ENCODE assay signal across 13 cellular contexts in the genomic region with DNA sequence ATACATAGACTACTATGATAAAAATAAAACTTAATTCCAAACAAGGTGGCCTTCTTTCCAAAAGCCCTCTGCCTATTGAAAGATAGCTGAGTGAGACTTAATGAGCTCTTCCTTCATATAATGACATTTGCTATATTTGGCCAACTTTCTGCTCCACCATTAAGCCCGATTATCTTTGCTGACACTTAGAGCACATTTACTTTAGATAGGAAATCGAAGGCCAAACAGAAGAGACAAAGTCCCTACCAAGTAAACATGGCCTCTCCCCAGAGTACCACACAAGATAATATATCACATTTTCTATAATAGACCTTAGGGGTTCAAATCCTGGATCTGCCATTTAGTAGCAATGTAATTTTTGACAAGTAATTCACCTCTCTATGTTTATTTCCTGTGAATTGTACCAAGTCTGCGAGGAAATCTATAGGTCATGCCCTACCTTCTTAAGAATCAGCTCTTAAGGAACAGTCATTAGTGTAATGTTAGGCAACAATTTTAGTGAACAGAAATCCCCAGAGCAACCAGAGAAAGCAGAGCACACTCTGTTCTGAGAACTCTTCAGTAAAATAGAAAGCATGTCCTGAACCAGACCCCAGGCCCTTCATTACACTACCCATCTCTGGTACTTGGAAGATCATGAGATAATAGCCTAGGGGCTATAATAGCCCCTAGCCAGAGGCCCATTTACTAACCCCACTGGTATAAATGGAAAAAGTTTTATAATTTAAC. TPM values are rescaled to one million over a fixed set of nuclear protein-coding genes. Genes with fewer than 3 reads are reported as not detected.
DNase-seq lines count a peak whose midpoint lies in the region; ATAC-seq, FAIRE-seq and TF ChIP-seq lines count a peak whose summit lies in the region.
"Had no signal": no experiment of that assay in that cellular context is flagged by ENCODE, and none has a peak within 500 bp of the region (broad histone marks: within the 10 kb centered on the region; RNA-seq: fewer than 3 reads in every experiment).

No MANE protein-coding gene starts in this region.

- in situ Hi-C loops in gastrocnemius medialis (cut with MboI; ENCODE audit: low sequenced_read_pairs in 4 of 4) = no loop called here

- H3K27me3 Mint-ChIP-seq in activated naive CD4-positive, alpha-beta T cell treated with anti-CD3 and anti-CD28 coated beads for 36 hours (ENCODE audit: low read depth) = peaks cover 1% of the 10 kb centered on the region
- peaks cover 15% of the 10 kb centered on the region for H3K27me3 Mint-ChIP-seq in activated T-helper 1 cell treated with anti-CD3 and anti-CD28 coated beads, Interleukin-12 subunit alpha, Interleukin-12 subunit beta, Interleukin-2, Interleukin-4 antibody, amounts not matched to agents 30 ng/mL and 10 ng/mL and 1 ng/mL, durations not matched to agents 14 hours and 24 hours and 36 hours (ENCODE audit: insufficient read depth)

- H3K27ac Mint-ChIP-seq in activated naive CD4-positive, alpha-beta T cell treated with anti-CD3 and anti-CD28 coated beads for 36 hours = peak overlapping the region; percentile 82
- H3K27ac Mint-ChIP-seq in activated T-helper 1 cell treated with anti-CD3 and anti-CD28 coated beads, Interleukin-12 subunit alpha, Interleukin-12 subunit beta, Interleukin-2, Interleukin-4 antibody, amounts not matched to agents 30 ng/mL and 10 ng/mL and 1 ng/mL, durations not matched to agents 14 hours and 24 hours and 36 hours = peak overlapping the region; percentile 30
- H3K27ac Mint-ChIP-seq: nephron had no signal

- no peak for FAIRE-seq in small intestine (lab: Jason Lieb, UNC)
- FAIRE-seq: colon had no signal

- H3K27ac ChIP-seq in small intestine (ENCODE audit: low read depth in 1 of 2, low read length in 1 of 2) = no peak overlapping the region
- H3K27ac ChIP-seq in dorsolateral prefrontal cortex = no peak overlapping the region
- H3K27ac ChIP-seq in gastrocnemius medialis = no peak overlapping the region

- no peaks in the 10 kb centered on the region for H3K9me3 Mint-ChIP-seq in activated naive CD4-positive, alpha-beta T cell treated with anti-CD3 and anti-CD28 coated beads for 36 hours
- no peaks in the 10 kb centered on the region for H3K9me3 Mint-ChIP-seq in activated T-helper 1 cell treated with anti-CD3 and anti-CD28 coated beads, Interleukin-12 subunit alpha, Interleukin-12 subunit beta, Interleukin-2, Interleukin-4 antibody, amounts not matched to agents 30 ng/mL and 10 ng/mL and 1 ng/mL, durations not matched to agents 14 hours and 24 hours and 36 hours
- H3K9me3 Mint-ChIP-seq: nephron had no signal

- intact Hi-C loops in activated naive CD4-positive, alpha-beta T cell treated with anti-CD3 and anti-CD28 coated beads for 36 hours (cut with micrococcal nuclease) = loop anchor here (1.0 kb wide), 1 partner anchor 17 kb away; the partner anchor contains the start of gene COA6
- intact Hi-C loops in activated T-helper 1 cell treated with anti-CD3 and anti-CD28 coated beads, Interleukin-12 subunit alpha, Interleukin-12 subunit beta, Interleukin-2, Interleukin-4 antibody, amounts not matched to agents 30 ng/mL and 10 ng/mL and 1 ng/mL, durations not matched to agents 14 hours and 24 hours and 36 hours (cut with micrococcal nuclease) = loop anchor here (5.0 kb wide), 2 partner anchors 51 to 121 kb away; partner anchors contain the start of gene TARBP1
- intact Hi-C loops in dorsolateral prefrontal cortex (cut with DNase I) = no loop called here
- intact Hi-C loops in gastrocnemius medialis (cut with DNase I; ENCODE audit: low total_unique reads) = no loop called here

- 36 to 58% (median 49%) methylated on average over 3 of the region's 3 CpGs for WGBS in small intestine, 3 donors

- no peak for TF ChIP-seq POLR2A in gastrocnemius medialis (IDR thresholded peaks at IDR 0.05)

- H3K9me3 ChIP-seq in small intestine (ENCODE audit: control insufficient read depth, low read depth) (no peaks in the 10 kb centered on the region), gastrocnemius medialis (no peaks in the 10 kb centered on the region)
- H3K9me3 ChIP-seq: upper lobe of left lung had no signal

- H3K4me3 ChIP-seq in small intestine (ENCODE audit: low read depth in 1 of 2, low read length in 2 of 2) = no peak overlapping the region
- H3K4me3 ChIP-seq in dorsolateral prefrontal cortex = peak overlapping the region in 3 of 59 donors; percentile 16 to 49 (median 36)
- H3K4me3 ChIP-seq in gastrocnemius medialis = no peak overlapping the region

- peak; percentile 22 for ATAC-seq in HG03354 (IDR thresholded peaks at IDR 0.05; ENCODE audit: poor library complexity, severe bottlenecking, unreplicated experiment)
- ATAC-seq in gastrocnemius medialis = no peak

- CTCF ChIA-PET in activated naive CD4-positive, alpha-beta T cell treated with anti-CD3 and anti-CD28 coated beads for 36 hours (lab: Charles Lee) = interaction anchor here (1.8 kb wide), 1 partner anchor 46 kb away, joined by 8 read pairs; no protein-coding TSS in a partner anchor

- TF ChIP-seq CTCF in dorsolateral prefrontal cortex (IDR thresholded peaks at IDR 0.05 in 54 of 56, conservative IDR thresholded peaks at IDR 0.05 in 2 of 56; ENCODE audit: low read depth in 1 of 56, partially characterized antibody in 56 of 56) = no peak
- no peak for TF ChIP-seq CTCF in gastrocnemius medialis (IDR thresholded peaks at IDR 0.05 in 4 of 5, conservative IDR thresholded peaks at IDR 0.05 in 1 of 5)

- DNase-seq in activated naive CD4-positive, alpha-beta T cell treated with anti-CD3 and anti-CD28 coated beads for 36 hours = no peak
- no peak for DNase-seq in activated naive CD4-positive, alpha-beta T cell treated with anti-CD3 and anti-CD28 coated beads, Interleukin-2, amount 50 U/mL, for 16 hours
- no peak for DNase-seq in activated T-helper 1 cell treated with anti-CD3 and anti-CD28 coated beads, Interleukin-12 subunit alpha, Interleukin-12 subunit beta, Interleukin-2, Interleukin-4 antibody, amounts not matched to agents 30 ng/mL and 10 ng/mL and 1 ng/mL, durations not matched to agents 14 hours and 24 hours and 36 hours (ENCODE audit: low spot score)
- DNase-seq in small intestine (peak; percentile 17), amygdala (lab: John Stamatoyannopoulos, UW) (no peak), dorsolateral prefrontal cortex (no peak), gastrocnemius medialis (no peak)
- DNase-seq: RPMI8226, T1000 had no signal

- H3K27me3 ChIP-seq in small intestine (ENCODE audit: control insufficient read depth in 2 of 2, insufficient read depth in 2 of 2, low read length in 2 of 2) (no peaks in the 10 kb centered on the region), dorsolateral prefrontal cortex (peaks cover 0 to 4% (median 0%) of the 10 kb centered on the region in 45 donors), gastrocnemius medialis (no peaks in the 10 kb centered on the region)
- H3K27me3 ChIP-seq: upper lobe of left lung had no signal

- H3K36me3 Mint-ChIP-seq in activated naive CD4-positive, alpha-beta T cell treated with anti-CD3 and anti-CD28 coated beads for 36 hours (ENCODE audit: low read depth) = no peaks in the 10 kb centered on the region
- H3K36me3 Mint-ChIP-seq in activated T-helper 1 cell treated with anti-CD3 and anti-CD28 coated beads, Interleukin-12 subunit alpha, Interleukin-12 subunit beta, Interleukin-2, Interleukin-4 antibody, amounts not matched to agents 30 ng/mL and 10 ng/mL and 1 ng/mL, durations not matched to agents 14 hours and 24 hours and 36 hours (ENCODE audit: low read depth) = peaks cover 2% of the 10 kb centered on the region

- H3K4me1 Mint-ChIP-seq in activated naive CD4-positive, alpha-beta T cell treated with anti-CD3 and anti-CD28 coated beads for 36 hours (ENCODE audit: low read depth) = peaks cover 7% of the 10 kb centered on the region
- peaks cover 21% of the 10 kb centered on the region for H3K4me1 Mint-ChIP-seq in activated T-helper 1 cell treated with anti-CD3 and anti-CD28 coated beads, Interleukin-12 subunit alpha, Interleukin-12 subunit beta, Interleukin-2, Interleukin-4 antibody, amounts not matched to agents 30 ng/mL and 10 ng/mL and 1 ng/mL, durations not matched to agents 14 hours and 24 hours and 36 hours (ENCODE audit: low read depth)
- H3K4me1 Mint-ChIP-seq: nephron had no signal

- H3K4me1 ChIP-seq in small intestine (ENCODE audit: control insufficient read depth in 2 of 2, insufficient read depth in 1 of 2, low read depth in 1 of 2, low read length in 1 of 2) (no peaks in the 10 kb centered on the region), gastrocnemius medialis (no peaks in the 10 kb centered on the region)
- H3K4me1 ChIP-seq: upper lobe of left lung had no signal

- H3K4me3 Mint-ChIP-seq in activated naive CD4-positive, alpha-beta T cell treated with anti-CD3 and anti-CD28 coated beads for 36 hours = peak overlapping the region; percentile 74
- H3K4me3 Mint-ChIP-seq in activated T-helper 1 cell treated with anti-CD3 and anti-CD28 coated beads, Interleukin-12 subunit alpha, Interleukin-12 subunit beta, Interleukin-2, Interleukin-4 antibody, amounts not matched to agents 30 ng/mL and 10 ng/mL and 1 ng/mL, durations not matched to agents 14 hours and 24 hours and 36 hours = peak overlapping the region; percentile 90
- H3K4me3 Mint-ChIP-seq: nephron had no signal

- H3K36me3 ChIP-seq in small intestine (ENCODE audit: control insufficient read depth in 2 of 2, insufficient read depth in 2 of 2, low read length in 2 of 2) = no peaks in the 10 kb centered on the region
- no peaks in the 10 kb centered on the region for H3K36me3 ChIP-seq in gastrocnemius medialis
- H3K36me3 ChIP-seq: upper lobe of left lung had no signal

RNA-seq across cellular contexts. Expression of gene COA6, which starts 17.3 kb away (rescaled TPM):
- 10 to 100 TPM; 45.8 to 50.2 TPM for total RNA-seq in activated naive CD4-positive, alpha-beta T cell treated with anti-CD3 and anti-CD28 coated beads for 36 hours
- total RNA-seq in activated T-helper 1 cell treated with anti-CD3 and anti-CD28 coated beads, Interleukin-12 subunit alpha, Interleukin-12 subunit beta, Interleukin-2, Interleukin-4 antibody, amounts not matched to agents 30 ng/mL and 10 ng/mL and 1 ng/mL, durations not matched to agents 14 hours and 24 hours and 36 hours = 57.2 and 66.9 TPM in 2 replicates
- polyA plus RNA-seq in small intestine = 100 to 1,000 TPM in 1 of 3 donors, 10 to 100 TPM in 2; 88.7 to 154 (median 88.9) TPM
- total RNA-seq in dorsolateral prefrontal cortex (10 to 100 TPM; 17.7 to 56.0 (median 37.2) TPM), gastrocnemius medialis (100 to 1,000 TPM in 1 of 4 donors, 10 to 100 TPM in 3; 53.7 to 113 (median 58.7) TPM)

Comparison
In these comparisons a context has a peak if more than half of its experiments do, and no peak if none do; other contexts are left out.
1. intact Hi-C loops: an anchor here in activated naive CD4-positive, alpha-beta T cell treated with anti-CD3 and anti-CD28 coated beads for 36 hours (1.0 kb wide) and activated T-helper 1 cell treated with anti-CD3 and anti-CD28 coated beads, Interleukin-12 subunit alpha, Interleukin-12 subunit beta, Interleukin-2, Interleukin-4 antibody, amounts not matched to agents 30 ng/mL and 10 ng/mL and 1 ng/mL, durations not matched to agents 14 hours and 24 hours and 36 hours (5.0 kb wide); none called in dorsolateral prefrontal cortex and gastrocnemius medialis.